ENCODE assay signal across 1 cellular context in the genomic region with DNA sequence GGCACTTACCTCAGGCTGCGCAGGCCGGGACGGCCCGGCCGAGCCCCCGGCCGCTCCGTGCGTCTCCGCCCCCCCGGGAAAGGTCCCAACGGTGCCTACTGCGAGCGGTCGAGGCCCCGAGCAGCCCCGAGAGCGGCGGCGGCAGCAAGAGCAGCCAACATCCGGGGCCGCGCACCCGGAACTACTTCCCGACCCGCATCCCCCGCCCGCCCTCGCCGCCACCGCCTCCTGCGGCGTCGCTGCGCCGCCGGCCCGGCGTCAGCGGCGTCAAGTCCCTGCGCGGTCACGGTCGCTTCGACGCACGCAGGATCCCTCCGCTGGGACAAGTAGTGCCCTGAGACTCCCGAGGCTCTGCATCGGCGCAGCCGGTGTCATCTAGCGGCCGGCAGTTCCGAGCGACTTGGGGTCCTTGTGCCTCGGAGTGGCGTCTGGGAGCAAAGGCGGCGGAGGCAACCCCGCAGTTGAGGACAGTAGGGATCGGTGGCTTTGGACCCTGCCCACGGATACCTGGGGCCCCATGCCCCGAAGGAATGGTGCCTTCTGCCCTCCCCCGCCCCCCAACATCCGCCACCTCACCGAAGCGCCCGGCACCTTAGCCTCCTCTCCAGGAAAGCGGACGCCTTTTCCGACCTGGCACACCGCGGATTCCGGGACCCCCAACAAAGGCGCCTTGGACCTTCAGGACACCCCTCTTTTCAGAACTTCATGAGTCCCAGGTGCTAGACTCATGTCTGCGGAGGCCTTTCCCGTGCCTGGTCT.
A peak's percentile ranks its signal among the peaks of the same experiment; 100 is the strongest.
TF ChIP-seq lines count a peak whose summit lies in the region.

FOXJ3 (minus strand) TSS at position 186 of the 759 bp plus-strand sequence. CDS start 24,142 bp downstream, outside the sequence.

TF ChIP-seq in WTC11, 78 proteins besides CTCF, POLR2A, EP300 and RAD21 (continued from another document and continues in another):
- TF ChIP-seq AFF4 (CRISPR knock-in tag; IDR thresholded peaks at IDR 0.05; ENCODE audit: borderline replicate concordance) (0 out of 2 replicates have a peak, but pooled peaks have one; percentile 21), ZNF219 (CRISPR knock-in tag; IDR thresholded peaks at IDR 0.05; ENCODE audit: borderline replicate concordance) (no peak; the same call in 1 of the 2 replicates), EMX1 (CRISPR knock-in tag; IDR thresholded peaks at IDR 0.05) (no peak), ZNF121 (CRISPR knock-in tag; IDR thresholded peaks at IDR 0.05) (0 out of 2 replicates have a peak, but pooled peaks have one; percentile 33), OVOL2 (CRISPR knock-in tag; IDR thresholded peaks at IDR 0.05; ENCODE audit: borderline replicate concordance) (no peak), ZNF232 (CRISPR knock-in tag; IDR thresholded peaks at IDR 0.05) (no peak), RELA (CRISPR knock-in tag; IDR thresholded peaks at IDR 0.05; ENCODE audit: borderline replicate concordance) (no peak; the same call in none of the 2 replicates), ERG (CRISPR knock-in tag; IDR thresholded peaks at IDR 0.05) (no peak), ETV6 (CRISPR knock-in tag; IDR thresholded peaks at IDR 0.05) (peak; percentile 89), SP1 (CRISPR knock-in tag; conservative IDR thresholded peaks at IDR 0.05) (peak; percentile 98), AR (CRISPR knock-in tag; IDR thresholded peaks at IDR 0.05) (no peak), KAT7 (CRISPR knock-in tag; IDR thresholded peaks at IDR 0.05; ENCODE audit: borderline replicate concordance) (peak; percentile 38; the same call in 1 of the 2 replicates), STAT6 (CRISPR knock-in tag; conservative IDR thresholded peaks at IDR 0.05; ENCODE audit: low read depth) (no peak), ATF3 (CRISPR knock-in tag; conservative IDR thresholded peaks at IDR 0.05) (no peak), MXD4 (CRISPR knock-in tag; IDR thresholded peaks at IDR 0.05; ENCODE audit: borderline replicate concordance) (no peak), ESRRA (CRISPR knock-in tag; IDR thresholded peaks at IDR 0.05; ENCODE audit: borderline replicate concordance) (peak; percentile 19; the same call in 1 of the 2 replicates), JUN (CRISPR knock-in tag; IDR thresholded peaks at IDR 0.05) (peak; percentile 38; the same call in 1 of the 2 replicates), ZBTB21 (CRISPR knock-in tag; IDR thresholded peaks at IDR 0.05; ENCODE audit: borderline replicate concordance) (no peak), PRRX2 (CRISPR knock-in tag; IDR thresholded peaks at IDR 0.05) (no peak), NR3C1 (CRISPR knock-in tag; conservative IDR thresholded peaks at IDR 0.05; ENCODE audit: low read depth) (no peak), FOXP1 (CRISPR knock-in tag; IDR thresholded peaks at IDR 0.05; ENCODE audit: borderline replicate concordance) (peak; percentile 96), ZNF263 (CRISPR knock-in tag; IDR thresholded peaks at IDR 0.05; ENCODE audit: low read depth) (no peak), GRHL2 (CRISPR knock-in tag; IDR thresholded peaks at IDR 0.05; ENCODE audit: insufficient replicate concordance, severe bottlenecking) (no peak), ZNF416 (CRISPR knock-in tag; IDR thresholded peaks at IDR 0.05) (no peak), ZNF425 (CRISPR knock-in tag; conservative IDR thresholded peaks at IDR 0.05) (no peak), USF1 (CRISPR knock-in tag; IDR thresholded peaks at IDR 0.05) (peak; percentile 51; the same call in 1 of the 2 replicates), SMAD4 (CRISPR knock-in tag; IDR thresholded peaks at IDR 0.05) (no peak), GABPB1 (CRISPR knock-in tag; IDR thresholded peaks at IDR 0.05) (peak; percentile 69), JAZF1 (CRISPR knock-in tag; IDR thresholded peaks at IDR 0.05) (no peak), ZMAT4 (CRISPR knock-in tag; IDR thresholded peaks at IDR 0.05) (no peak)
- TF ChIP-seq, protein P1, sequence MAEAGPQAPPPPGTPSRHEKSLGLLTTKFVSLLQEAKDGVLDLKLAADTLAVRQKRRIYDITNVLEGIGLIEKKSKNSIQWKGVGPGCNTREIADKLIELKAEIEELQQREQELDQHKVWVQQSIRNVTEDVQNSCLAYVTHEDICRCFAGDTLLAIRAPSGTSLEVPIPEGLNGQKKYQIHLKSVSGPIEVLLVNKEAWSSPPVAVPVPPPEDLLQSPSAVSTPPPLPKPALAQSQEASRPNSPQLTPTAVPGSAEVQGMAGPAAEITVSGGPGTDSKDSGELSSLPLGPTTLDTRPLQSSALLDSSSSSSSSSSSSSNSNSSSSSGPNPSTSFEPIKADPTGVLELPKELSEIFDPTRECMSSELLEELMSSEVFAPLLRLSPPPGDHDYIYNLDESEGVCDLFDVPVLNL (CRISPR knock-in tag; IDR thresholded peaks at IDR 0.05; ENCODE audit: borderline replicate concordance, low read depth): peak; percentile 80; the same call in 1 of the 2 replicates
- TF ChIP-seq, protein P2, sequence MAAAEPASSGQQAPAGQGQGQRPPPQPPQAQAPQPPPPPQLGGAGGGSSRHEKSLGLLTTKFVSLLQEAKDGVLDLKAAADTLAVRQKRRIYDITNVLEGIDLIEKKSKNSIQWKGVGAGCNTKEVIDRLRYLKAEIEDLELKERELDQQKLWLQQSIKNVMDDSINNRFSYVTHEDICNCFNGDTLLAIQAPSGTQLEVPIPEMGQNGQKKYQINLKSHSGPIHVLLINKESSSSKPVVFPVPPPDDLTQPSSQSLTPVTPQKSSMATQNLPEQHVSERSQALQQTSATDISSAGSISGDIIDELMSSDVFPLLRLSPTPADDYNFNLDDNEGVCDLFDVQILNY (CRISPR knock-in tag; IDR thresholded peaks at IDR 0.05): 0 out of 2 replicates have a peak, but pooled peaks have one; percentile 16
- TF ChIP-seq, protein P3, sequence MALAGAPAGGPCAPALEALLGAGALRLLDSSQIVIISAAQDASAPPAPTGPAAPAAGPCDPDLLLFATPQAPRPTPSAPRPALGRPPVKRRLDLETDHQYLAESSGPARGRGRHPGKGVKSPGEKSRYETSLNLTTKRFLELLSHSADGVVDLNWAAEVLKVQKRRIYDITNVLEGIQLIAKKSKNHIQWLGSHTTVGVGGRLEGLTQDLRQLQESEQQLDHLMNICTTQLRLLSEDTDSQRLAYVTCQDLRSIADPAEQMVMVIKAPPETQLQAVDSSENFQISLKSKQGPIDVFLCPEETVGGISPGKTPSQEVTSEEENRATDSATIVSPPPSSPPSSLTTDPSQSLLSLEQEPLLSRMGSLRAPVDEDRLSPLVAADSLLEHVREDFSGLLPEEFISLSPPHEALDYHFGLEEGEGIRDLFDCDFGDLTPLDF (CRISPR knock-in tag; IDR thresholded peaks at IDR 0.05): peak; percentile 71; the same call in 1 of the 2 replicates
- TF ChIP-seq, protein P4, sequence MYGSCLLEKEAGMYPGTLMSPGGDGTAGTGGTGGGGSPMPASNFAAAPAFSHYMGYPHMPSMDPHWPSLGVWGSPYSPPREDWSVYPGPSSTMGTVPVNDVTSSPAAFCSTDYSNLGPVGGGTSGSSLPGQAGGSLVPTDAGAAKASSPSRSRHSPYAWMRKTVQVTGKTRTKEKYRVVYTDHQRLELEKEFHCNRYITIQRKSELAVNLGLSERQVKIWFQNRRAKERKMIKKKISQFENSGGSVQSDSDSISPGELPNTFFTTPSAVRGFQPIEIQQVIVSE (CRISPR knock-in tag; IDR thresholded peaks at IDR 0.05; ENCODE audit: borderline replicate concordance): no peak
